Comparison of ENCODE assay signal across 10 cellular contexts in genomic region chr20:44028868-44029847, GRCh38.
DNase-seq lines count a peak whose midpoint lies in the region; ATAC-seq and TF ChIP-seq lines count a peak whose summit lies in the region.
"Had no signal": no experiment of that assay in that cellular context is flagged by ENCODE, and none has a peak within 500 bp of the region (broad histone marks: within the 10 kb centered on the region; RNA-seq: fewer than 3 reads in every experiment).

No MANE protein-coding gene starts in this region.

- ATAC-seq in GM19328 (IDR thresholded peaks at IDR 0.05; ENCODE audit: unreplicated experiment) (peak; percentile 51), HG03460 (IDR thresholded peaks at IDR 0.05; ENCODE audit: unreplicated experiment) (no peak), HG03095 (IDR thresholded peaks at IDR 0.05; ENCODE audit: unreplicated experiment) (no peak)

- no peaks in the 10 kb centered on the region for H3K36me3 ChIP-seq in brain microvascular endothelial cell (replicated peaks)
- H3K36me3 ChIP-seq in MG63, result no peaks in the 10 kb centered on the region

- H3K27ac ChIP-seq in brain microvascular endothelial cell, result no peak overlapping the region

- DNase-seq in GM10248 (ENCODE audit: extremely low spot score) (peak; percentile 29), immature natural killer cell (peak; percentile 53 to 61 (median 61)), brain microvascular endothelial cell (no peak), MG63 (no peak)
- peak; percentile 70 for DNase-seq in Jurkat, Clone E6-1 (ENCODE audit: low read depth, low spot score)
- DNase-seq: naive B cell, NCI-H1092 treated with DMSO at 0.1 percent for 48 hours had no signal

- POLR2A ChIA-PET in GM10248 (lab: Yijun Ruan, JAX), result no interaction called here

- peaks cover 0 to 3% (median 0%) of the 10 kb centered on the region in 3 donors for H3K36me3 Mint-ChIP-seq in immature natural killer cell
- H3K36me3 Mint-ChIP-seq: naive B cell had no signal

- H3K4me3 ChIP-seq in Jurkat, Clone E6-1 (ENCODE audit: low read length), result peak overlapping the region; percentile 7; the same call in 1 of the 2 replicates
- no peak overlapping the region for H3K4me3 ChIP-seq in brain microvascular endothelial cell (ENCODE audit: low read depth, low read length)
- H3K4me3 ChIP-seq in MG63, result no peak overlapping the region

- H3K9me3 Mint-ChIP-seq in immature natural killer cell, result no peaks in the 10 kb centered on the region

- no peaks in the 10 kb centered on the region for H3K27me3 ChIP-seq in brain microvascular endothelial cell (replicated peaks)
- peaks cover 3% of the 10 kb centered on the region for H3K27me3 ChIP-seq in MG63

- no peak for TF ChIP-seq CTCF in GM10248 (IDR thresholded peaks at IDR 0.05; ENCODE audit: control extremely low read depth, extremely low read depth, low read depth, missing control alignments)
- no peak for TF ChIP-seq CTCF in brain microvascular endothelial cell (IDR thresholded peaks at IDR 0.05; ENCODE audit: low read depth, low read length, missing control alignments)

- no peaks in the 10 kb centered on the region for H3K9me3 ChIP-seq in MG63

- in situ Hi-C loops in brain microvascular endothelial cell (cut with HindIII; ENCODE audit: low pct_ligation_motif_present, low sequenced_read_pairs), result no loop called here

- H3K27ac Mint-ChIP-seq in immature natural killer cell, result peak overlapping the region; percentile 72 to 94 (median 88)

- peaks cover 34 to 54% of the 10 kb centered on the region in 2 donors for H3K4me1 Mint-ChIP-seq in immature natural killer cell

- H3K4me3 Mint-ChIP-seq in immature natural killer cell, result peak overlapping the region; percentile 70 to 96 (median 83)
- H3K4me3 Mint-ChIP-seq: naive B cell had no signal

- CTCF ChIA-PET in GM10248 (lab: Yijun Ruan, JAX), result interaction anchor here (1.0 to 3.2 kb wide), 7 partner anchors 10 to 280 kb away, joined by 3 to 16 read pairs (median 4); no protein-coding TSS in a partner anchor

- H3K27me3 Mint-ChIP-seq in immature natural killer cell (ENCODE audit: low read depth in 3 of 3), result peaks cover 14 to 28% (median 23%) of the 10 kb centered on the region in 3 donors

Comparison
In these comparisons a context has a peak if more than half of its experiments do, and no peak if none do; other contexts are left out.
1. DNase-seq: peak in GM10248 (single experiment), Jurkat, Clone E6-1 (single experiment) and immature natural killer cell (3 of 3); none in brain microvascular endothelial cell (single experiment) and MG63 (single experiment).